In genomic region chr1:156742801-156743200, GRCh38 we compare ENCODE assay signal across 15 cellular contexts. TPM values are rescaled to one million over a fixed set of nuclear protein-coding genes. Genes with fewer than 3 reads are reported as not detected.
DNase-seq lines count a peak whose midpoint lies in the region; ATAC-seq and TF ChIP-seq lines count a peak whose summit lies in the region.
"Had no signal": no experiment of that assay in that cellular context is flagged by ENCODE, and none has a peak within 500 bp of the region (broad histone marks: within the 10 kb centered on the region; RNA-seq: fewer than 3 reads in every experiment).

No MANE protein-coding gene starts in this region.

- H3K4me2 ChIP-seq in BLaER1, result no peak overlapping the region

- H3K9me3 ChIP-seq in BLaER1, result no peaks in the 10 kb centered on the region
- H3K9me3 ChIP-seq in CD8-positive, alpha-beta memory T cell (ENCODE audit: low read length), result no peaks in the 10 kb centered on the region
- no peaks in the 10 kb centered on the region for H3K9me3 ChIP-seq in CD8-positive, alpha-beta T cell (ENCODE audit: low read length)
- H3K9me3 ChIP-seq: SJCRH30 had no signal

- ATAC-seq in CD8-positive, alpha-beta T cell, result no peak

- peak overlapping the region in 5 of 8 donors; percentile 17 to 99 (median 92) for H3K27ac Mint-ChIP-seq in CD8-positive, alpha-beta memory T cell
- peak overlapping the region; percentile 95 for H3K27ac Mint-ChIP-seq in activated CD4-positive, alpha-beta memory T cell treated with anti-CD3 and anti-CD28 coated beads for 36 hours
- peak overlapping the region; percentile 67 for H3K27ac Mint-ChIP-seq in mesothelial cell of epicardium
- H3K27ac Mint-ChIP-seq in CD8-positive, alpha-beta T cell, result no peak overlapping the region

- no peaks in the 10 kb centered on the region for H3K27me3 ChIP-seq in BLaER1
- H3K27me3 ChIP-seq in CD8-positive, alpha-beta memory T cell (ENCODE audit: insufficient read depth, low read length, poor library complexity, severe bottlenecking), result no peaks in the 10 kb centered on the region
- no peaks in the 10 kb centered on the region for H3K27me3 ChIP-seq in CD8-positive, alpha-beta T cell (ENCODE audit: insufficient read depth, low read length)
- H3K27me3 ChIP-seq: SJCRH30 had no signal

- H3K4me3 Mint-ChIP-seq in CD8-positive, alpha-beta memory T cell, result peak overlapping the region in 1 of 7 donors; percentile 29
- no peak overlapping the region for H3K4me3 Mint-ChIP-seq in activated CD4-positive, alpha-beta memory T cell treated with anti-CD3 and anti-CD28 coated beads for 36 hours
- H3K4me3 Mint-ChIP-seq in mesothelial cell of epicardium, result no peak overlapping the region
- no peak overlapping the region for H3K4me3 Mint-ChIP-seq in CD8-positive, alpha-beta T cell
- H3K4me3 Mint-ChIP-seq: central memory CD8-positive, alpha-beta T cell had no signal

- no peaks in the 10 kb centered on the region for H3K9me3 Mint-ChIP-seq in CD8-positive, alpha-beta memory T cell
- no peaks in the 10 kb centered on the region for H3K9me3 Mint-ChIP-seq in activated CD4-positive, alpha-beta memory T cell treated with anti-CD3 and anti-CD28 coated beads for 36 hours
- H3K9me3 Mint-ChIP-seq in mesothelial cell of epicardium, result no peaks in the 10 kb centered on the region
- H3K9me3 Mint-ChIP-seq in CD8-positive, alpha-beta T cell, result no peaks in the 10 kb centered on the region
- H3K9me3 Mint-ChIP-seq: central memory CD8-positive, alpha-beta T cell had no signal

- peaks cover 67% of the 10 kb centered on the region for H3K4me1 ChIP-seq in BLaER1
- H3K4me1 ChIP-seq in CD8-positive, alpha-beta memory T cell (ENCODE audit: insufficient read depth, low read length), result peaks cover 46% of the 10 kb centered on the region
- H3K4me1 ChIP-seq in CD8-positive, alpha-beta T cell (ENCODE audit: insufficient read depth, low read length), result peaks cover 30% of the 10 kb centered on the region

- DNase-seq in CD8-positive, alpha-beta memory T cell, result no peak
- no peak for DNase-seq in activated CD4-positive, alpha-beta memory T cell treated with anti-CD3 and anti-CD28 coated beads for 36 hours
- DNase-seq in mesothelial cell of epicardium (ENCODE audit: low spot score in 2 of 2, unreplicated experiment in 2 of 2) (no peak), H4 (ENCODE audit: low spot score) (no peak), DMS53 (lab: John Stamatoyannopoulos, UW) (no peak)
- no peak for DNase-seq in CD8-positive, alpha-beta T cell
- DNase-seq: C1 segment of cervical spinal cord, H7, IMR-90, mesendoderm, NCI-H1105 treated with DMSO at 0.1 percent for 48 hours, SJCRH30, small intestine had no signal

- peaks cover 60% of the 10 kb centered on the region for H4K20me1 ChIP-seq in BLaER1

- TF ChIP-seq CTCF in mesothelial cell of epicardium (IDR thresholded peaks at IDR 0.05; ENCODE audit: unreplicated experiment), result no peak
- no peak for TF ChIP-seq CTCF in CD8-positive, alpha-beta T cell (IDR thresholded peaks at IDR 0.05)

- intact Hi-C loops in activated CD4-positive, alpha-beta memory T cell treated with anti-CD3 and anti-CD28 coated beads for 36 hours (cut with micrococcal nuclease), result loop anchor here (5.0 kb wide), 3 partner anchors 74 to 886 kb away; partner anchors contain the start of genes GON4L, SH2D2A, SMG5 and SYT11
- intact Hi-C loops in CD8-positive, alpha-beta T cell (cut with DNase I, micrococcal nuclease), result loop anchor here in 1 of 2 experiments (10.0 kb wide), 1 partner anchor 688 kb away; the partner anchor contains the start of genes LAMTOR2 and UBQLN4

- no peak overlapping the region for H3K9ac ChIP-seq in BLaER1

- H3K4me1 Mint-ChIP-seq in CD8-positive, alpha-beta memory T cell, result peaks cover 42 to 59% (median 56%) of the 10 kb centered on the region in 3 donors
- H3K4me1 Mint-ChIP-seq in activated CD4-positive, alpha-beta memory T cell treated with anti-CD3 and anti-CD28 coated beads for 36 hours (ENCODE audit: low read depth), result peaks cover 63% of the 10 kb centered on the region
- peaks cover 40% of the 10 kb centered on the region for H3K4me1 Mint-ChIP-seq in mesothelial cell of epicardium
- H3K4me1 Mint-ChIP-seq in CD8-positive, alpha-beta T cell (ENCODE audit: low read depth), result peaks cover 52% of the 10 kb centered on the region

- H3K27me3 Mint-ChIP-seq in CD8-positive, alpha-beta memory T cell, result no peaks in the 10 kb centered on the region
- no peaks in the 10 kb centered on the region for H3K27me3 Mint-ChIP-seq in activated CD4-positive, alpha-beta memory T cell treated with anti-CD3 and anti-CD28 coated beads for 36 hours
- no peaks in the 10 kb centered on the region for H3K27me3 Mint-ChIP-seq in mesothelial cell of epicardium (ENCODE audit: low read depth)
- H3K27me3 Mint-ChIP-seq in CD8-positive, alpha-beta T cell (ENCODE audit: low read depth), result no peaks in the 10 kb centered on the region
- H3K27me3 Mint-ChIP-seq: central memory CD8-positive, alpha-beta T cell had no signal

- peaks cover 3 to 57% (median 8%) of the 10 kb centered on the region in 3 donors for H3K36me3 Mint-ChIP-seq in CD8-positive, alpha-beta memory T cell
- peaks cover 53% of the 10 kb centered on the region for H3K36me3 Mint-ChIP-seq in activated CD4-positive, alpha-beta memory T cell treated with anti-CD3 and anti-CD28 coated beads for 36 hours
- peaks cover 22% of the 10 kb centered on the region for H3K36me3 Mint-ChIP-seq in mesothelial cell of epicardium
- H3K36me3 Mint-ChIP-seq in CD8-positive, alpha-beta T cell, result peaks cover 53% of the 10 kb centered on the region

- CTCF ChIA-PET in CD8-positive, alpha-beta memory T cell (lab: Charles Lee), result interaction anchor here (7.1 kb wide), 1 partner anchor 16 kb away, joined by 58 read pairs; the partner anchor contains the start of genes ISG20L2 and METTL25B
- CTCF ChIA-PET in activated CD4-positive, alpha-beta memory T cell treated with anti-CD3 and anti-CD28 coated beads for 36 hours (lab: Charles Lee), result interaction anchor here (2.0 to 6.1 kb wide), 3 partner anchors 9 to 53 kb away, joined by 11 to 64 read pairs (median 11); partner anchors contain the start of gene HDGF
- CTCF ChIA-PET in CD8-positive, alpha-beta T cell (lab: Charles Lee), result interaction anchor here (0.9 to 3.6 kb wide), 5 partner anchors 9 to 53 kb away, joined by 3 to 15 read pairs (median 4); partner anchors contain the start of genes HDGF and METTL25B

- peaks cover 63% of the 10 kb centered on the region for H3K36me3 ChIP-seq in BLaER1
- peaks cover 7% of the 10 kb centered on the region for H3K36me3 ChIP-seq in CD8-positive, alpha-beta memory T cell (ENCODE audit: insufficient read depth, low read length)
- H3K36me3 ChIP-seq in CD8-positive, alpha-beta T cell (ENCODE audit: insufficient read depth, low read length), result peaks cover 10% of the 10 kb centered on the region

- H3K27ac ChIP-seq in BLaER1, result 0 out of 2 replicates have a peak overlapping the region, but pooled peaks have one; percentile 1
- no peak overlapping the region for H3K27ac ChIP-seq in CD8-positive, alpha-beta memory T cell (ENCODE audit: low read depth, low read length)
- no peak overlapping the region for H3K27ac ChIP-seq in CD8-positive, alpha-beta T cell (ENCODE audit: low read depth, low read length)
- H3K27ac ChIP-seq: SJCRH30 had no signal

- no peak overlapping the region for H3K4me3 ChIP-seq in BLaER1
- no peak overlapping the region for H3K4me3 ChIP-seq in CD8-positive, alpha-beta memory T cell (ENCODE audit: low read length)
- H3K4me3 ChIP-seq in CD8-positive, alpha-beta T cell (ENCODE audit: low read depth, low read length), result no peak overlapping the region
- H3K4me3 ChIP-seq: SJCRH30 had no signal

- POLR2A ChIA-PET in CD8-positive, alpha-beta memory T cell (lab: Charles Lee), result interaction anchor here (2.9 kb wide), 1 partner anchor 9 kb away, joined by 42 read pairs; the partner anchor contains the start of gene HDGF
- POLR2A ChIA-PET in activated CD4-positive, alpha-beta memory T cell treated with anti-CD3 and anti-CD28 coated beads for 36 hours (lab: Charles Lee), result interaction anchor here (1.0 to 4.9 kb wide), 3 partner anchors 9 to 24 kb away, joined by 4 to 90 read pairs (median 48); partner anchors contain the start of genes HDGF, ISG20L2, METTL25B and PRCC
- POLR2A ChIA-PET in CD8-positive, alpha-beta T cell (lab: Charles Lee), result interaction anchor here (1.1 to 2.9 kb wide), 2 partner anchors 14 to 25 kb away, joined by 9 to 44 read pairs; partner anchors contain the start of genes ISG20L2, METTL25B and PRCC

RNA-seq across cellular contexts. Expression of gene MRPL24, which starts 1.9 kb away (rescaled TPM):
- total RNA-seq in CD8-positive, alpha-beta memory T cell, result 100 to 1,000 TPM; 122 to 131 TPM
- polyA plus RNA-seq in CD8-positive, alpha-beta memory T cell, result 92.2 TPM
- 100 to 1,000 TPM; 105 to 106 TPM for total RNA-seq in activated CD4-positive, alpha-beta memory T cell treated with anti-CD3 and anti-CD28 coated beads for 36 hours
- 35.5 to 40.5 TPM (median 38.4 TPM) in 3 replicates for total RNA-seq in mesothelial cell of epicardium
- total RNA-seq in H4 (2014; rRNA removed; shearing (Covaris generic)), result 82.2 and 96.3 TPM in 2 replicates
- 10 to 100 TPM in 1 of 2 experiments, 1 to 10 TPM in 1; 9.1 to 12.5 TPM for total RNA-seq in CD8-positive, alpha-beta T cell

RNA-seq across cellular contexts. Expression of gene HDGF, which starts 8.7 kb away (rescaled TPM):
- 100 to 1,000 TPM; 297 to 299 TPM for total RNA-seq in CD8-positive, alpha-beta memory T cell
- polyA plus RNA-seq in CD8-positive, alpha-beta memory T cell, result 46.0 TPM
- total RNA-seq in activated CD4-positive, alpha-beta memory T cell treated with anti-CD3 and anti-CD28 coated beads for 36 hours, result 100 to 1,000 TPM; 357 to 365 TPM
- 176 to 183 TPM (median 182 TPM) in 3 replicates for total RNA-seq in mesothelial cell of epicardium
- 168 and 173 TPM in 2 replicates for total RNA-seq in H4 (2014; rRNA removed; shearing (Covaris generic))
- 10 to 100 TPM; 63.1 to 70.6 TPM for total RNA-seq in CD8-positive, alpha-beta T cell

RNA-seq across cellular contexts. Expression of gene ISG20L2, which starts 14.2 kb away (rescaled TPM):
- total RNA-seq in CD8-positive, alpha-beta memory T cell, result 10 to 100 TPM; 69.4 to 75.9 TPM
- polyA plus RNA-seq in CD8-positive, alpha-beta memory T cell, result 25.0 TPM
- total RNA-seq in activated CD4-positive, alpha-beta memory T cell treated with anti-CD3 and anti-CD28 coated beads for 36 hours, result 10 to 100 TPM; 35.6 to 36.8 TPM
- 37.3 to 41.9 TPM (median 39.3 TPM) in 3 replicates for total RNA-seq in mesothelial cell of epicardium
- total RNA-seq in H4 (2014; rRNA removed; shearing (Covaris generic)), result 22.2 and 27.0 TPM in 2 replicates
- 10 to 100 TPM; 54.5 to 63.5 TPM for total RNA-seq in CD8-positive, alpha-beta T cell

RNA-seq across cellular contexts. Expression of gene METTL25B, which starts 14.5 kb away (rescaled TPM):
- total RNA-seq in CD8-positive, alpha-beta memory T cell, result 10 to 100 TPM; 29.6 to 29.7 TPM
- 4.2 TPM for polyA plus RNA-seq in CD8-positive, alpha-beta memory T cell
- total RNA-seq in activated CD4-positive, alpha-beta memory T cell treated with anti-CD3 and anti-CD28 coated beads for 36 hours, result 10 to 100 TPM; 43.0 to 46.3 TPM
- 36.9 to 39.2 TPM (median 39.0 TPM) in 3 replicates for total RNA-seq in mesothelial cell of epicardium
- 11.6 and 20.0 TPM in 2 replicates for total RNA-seq in H4 (2014; rRNA removed; shearing (Covaris generic))
- 10 to 100 TPM in 1 of 2 experiments, 1 to 10 TPM in 1; 9.8 to 11.4 TPM for total RNA-seq in CD8-positive, alpha-beta T cell

RNA-seq across cellular contexts. Expression of gene PRCC, which starts 24.5 kb away (rescaled TPM):
- 100 to 1,000 TPM; 106 to 111 TPM for total RNA-seq in CD8-positive, alpha-beta memory T cell
- 45.9 TPM for polyA plus RNA-seq in CD8-positive, alpha-beta memory T cell
- 10 to 100 TPM; 58.6 to 67.2 TPM for total RNA-seq in activated CD4-positive, alpha-beta memory T cell treated with anti-CD3 and anti-CD28 coated beads for 36 hours
- total RNA-seq in mesothelial cell of epicardium, result 78.4 to 93.9 TPM (median 93.7 TPM) in 3 replicates
- total RNA-seq in H4 (2014; rRNA removed; shearing (Covaris generic)), result 22.2 and 36.2 TPM in 2 replicates
- 10 to 100 TPM; 55.6 to 58.4 TPM for total RNA-seq in CD8-positive, alpha-beta T cell
